27 cellular contexts compared by ENCODE assay signal in the genomic region with DNA sequence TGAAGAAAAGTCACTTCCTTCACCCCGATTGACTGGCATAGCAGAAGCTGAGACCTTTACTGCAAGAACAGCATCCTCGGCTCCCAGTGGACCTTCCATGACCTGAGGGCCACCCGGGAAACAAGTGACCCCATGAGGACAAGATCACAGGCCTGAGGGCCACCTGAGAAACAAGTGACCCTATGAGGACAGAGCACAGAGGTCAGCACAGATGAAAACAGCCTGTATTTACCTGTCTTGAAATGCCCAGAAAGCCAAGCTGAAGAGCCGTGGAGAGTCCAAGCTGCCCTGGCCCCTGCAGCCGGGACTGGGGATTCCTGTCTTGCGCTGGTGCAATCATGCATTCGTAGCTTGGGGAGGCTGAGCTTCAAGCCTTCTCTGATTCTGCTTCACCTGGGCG.
"Had no signal": no experiment of that assay in that cellular context is flagged by ENCODE, and none has a peak within 500 bp of the region (broad histone marks: within the 10 kb centered on the region; RNA-seq: fewer than 3 reads in every experiment).

No MANE protein-coding gene starts in this region.

- H3K4me3 Mint-ChIP-seq: memory B cell; naive thymus-derived CD4-positive, alpha-beta T cell; natural killer cell treated with Interleukin-12 subunit alpha and Interleukin-12 subunit beta and Interleukin-15 and Interleukin-18, amount 100 ng/mL, for 72 hours; stimulated activated naive B cell treated with anti-CD40 and anti-IgM and Interleukin-4, amounts not matched to agents 10 μg/mL and 1 μg/mL and 100 μg/mL, for 72 hours had no signal

- H3K9me3 ChIP-seq: mucosa of descending colon, neutrophil, ovary, prostate gland, testis, thyroid gland, transverse colon, vagina had no signal

- H3K36me3 Mint-ChIP-seq: memory B cell; naive thymus-derived CD4-positive, alpha-beta T cell; natural killer cell treated with Interleukin-12 subunit alpha and Interleukin-12 subunit beta and Interleukin-15 and Interleukin-18, amount 100 ng/mL, for 72 hours; stimulated activated naive B cell treated with anti-CD40 and anti-IgM and Interleukin-4, amounts not matched to agents 10 μg/mL and 1 μg/mL and 100 μg/mL, for 72 hours had no signal

- H3K4me1 Mint-ChIP-seq: memory B cell; naive thymus-derived CD4-positive, alpha-beta T cell; stimulated activated naive B cell treated with anti-CD40 and anti-IgM and Interleukin-4, amounts not matched to agents 10 μg/mL and 1 μg/mL and 100 μg/mL, for 72 hours had no signal

- H3K27me3 ChIP-seq: neutrophil, ovary, testis, thyroid gland, upper lobe of left lung, vagina had no signal

- H3K9me3 Mint-ChIP-seq: natural killer cell treated with Interleukin-12 subunit alpha and Interleukin-12 subunit beta and Interleukin-15 and Interleukin-18, amount 100 ng/mL, for 72 hours had no signal

- H3K27ac ChIP-seq: left lung, neutrophil, ovary, prostate gland, stomach, testis, thyroid gland, transverse colon, upper lobe of left lung, vagina had no signal

- DNase-seq: head of caudate nucleus; hippocampal formation; kidney; left colon; left lung; midbrain; mucosa of descending colon; naive thymus-derived CD4-positive, alpha-beta T cell; occipital lobe; ovary; retina; right cardiac atrium; small intestine; stimulated activated CD4-positive, alpha-beta T cell treated with anti-CD3 and anti-CD28 coated beads, Interleukin-2, amount 100 ng/mL, for 24 hours; stimulated activated CD4-positive, alpha-beta T cell treated with anti-CD3 and anti-CD28 coated beads, Interleukin-4, amount 100 ng/mL, for 1 hour; stimulated activated naive B cell treated with anti-CD40 and anti-IgM and Interleukin-4, amounts not matched to agents 10 μg/mL and 1 μg/mL and 100 μg/mL, for 72 hours; stimulated activated naive CD8-positive, alpha-beta T cell treated with anti-CD3 and anti-CD28 coated beads, Interleukin-15, Interleukin-2, amounts not matched to agents 100 U/mL and 50 U/mL, for 24 hours; stomach; testis; thyroid gland; transverse colon; upper lobe of left lung had no signal

- H3K27ac Mint-ChIP-seq: memory B cell; naive thymus-derived CD4-positive, alpha-beta T cell; natural killer cell treated with Interleukin-12 subunit alpha and Interleukin-12 subunit beta and Interleukin-15 and Interleukin-18, amount 100 ng/mL, for 72 hours; stimulated activated naive B cell treated with anti-CD40 and anti-IgM and Interleukin-4, amounts not matched to agents 10 μg/mL and 1 μg/mL and 100 μg/mL, for 72 hours had no signal

- H3K36me3 ChIP-seq: left lung, neutrophil, ovary, prostate gland, stomach, thyroid gland, transverse colon, upper lobe of left lung, vagina had no signal

- H3K4me3 ChIP-seq: left lung, mucosa of descending colon, ovary, prostate gland, stomach, testis, thyroid gland, transverse colon, upper lobe of left lung, vagina had no signal

- H3K4me1 ChIP-seq: left lung, prostate gland, stomach, testis, thyroid gland, transverse colon, upper lobe of left lung, vagina had no signal
